1 cellular context compared by ENCODE assay signal in the genomic region with DNA sequence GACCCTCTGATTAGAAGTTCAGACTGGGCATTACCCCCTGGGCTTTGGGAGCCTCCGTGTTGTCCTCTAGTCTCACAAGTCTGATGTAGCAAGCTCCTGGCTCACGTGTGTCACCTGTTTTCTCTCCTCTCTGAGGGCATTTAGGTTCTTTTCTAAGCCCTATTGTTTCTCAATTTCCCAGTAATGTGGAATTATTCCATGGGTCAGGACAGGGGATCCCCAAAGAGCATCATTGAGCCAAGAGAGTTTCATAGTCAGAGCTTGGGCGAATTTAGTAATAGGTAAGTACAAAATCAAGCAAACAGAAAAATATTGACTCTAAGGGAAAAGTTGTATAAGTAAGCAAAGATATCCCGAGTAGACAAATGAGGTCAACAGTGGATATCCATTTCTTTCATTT.
TF ChIP-seq lines count a peak whose summit lies in the region.

No MANE protein-coding gene starts in this region.

TF ChIP-seq in WTC11, 78 proteins besides CTCF, POLR2A, EP300 and RAD21 (continued from another document):
- TF ChIP-seq GRHL2 (CRISPR knock-in tag; IDR thresholded peaks at IDR 0.05; ENCODE audit: insufficient replicate concordance, severe bottlenecking) (no peak), NFE2L1 (CRISPR knock-in tag; IDR thresholded peaks at IDR 0.05) (no peak), ZNF232 (CRISPR knock-in tag; IDR thresholded peaks at IDR 0.05) (no peak), IRF2 (CRISPR knock-in tag; IDR thresholded peaks at IDR 0.05; ENCODE audit: borderline replicate concordance, low read depth) (no peak), ZNF396 (CRISPR knock-in tag; IDR thresholded peaks at IDR 0.05; ENCODE audit: borderline replicate concordance) (no peak), TCF7 (CRISPR knock-in tag; IDR thresholded peaks at IDR 0.05; ENCODE audit: low read depth) (no peak), JAZF1 (CRISPR knock-in tag; IDR thresholded peaks at IDR 0.05) (no peak), RORB (CRISPR knock-in tag; IDR thresholded peaks at IDR 0.05) (no peak), EMX1 (CRISPR knock-in tag; IDR thresholded peaks at IDR 0.05) (no peak), CREM (CRISPR knock-in tag; IDR thresholded peaks at IDR 0.05) (no peak)
- TF ChIP-seq, protein P1, sequence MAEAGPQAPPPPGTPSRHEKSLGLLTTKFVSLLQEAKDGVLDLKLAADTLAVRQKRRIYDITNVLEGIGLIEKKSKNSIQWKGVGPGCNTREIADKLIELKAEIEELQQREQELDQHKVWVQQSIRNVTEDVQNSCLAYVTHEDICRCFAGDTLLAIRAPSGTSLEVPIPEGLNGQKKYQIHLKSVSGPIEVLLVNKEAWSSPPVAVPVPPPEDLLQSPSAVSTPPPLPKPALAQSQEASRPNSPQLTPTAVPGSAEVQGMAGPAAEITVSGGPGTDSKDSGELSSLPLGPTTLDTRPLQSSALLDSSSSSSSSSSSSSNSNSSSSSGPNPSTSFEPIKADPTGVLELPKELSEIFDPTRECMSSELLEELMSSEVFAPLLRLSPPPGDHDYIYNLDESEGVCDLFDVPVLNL (CRISPR knock-in tag; IDR thresholded peaks at IDR 0.05; ENCODE audit: borderline replicate concordance, low read depth), result no peak
- TF ChIP-seq, protein P2, sequence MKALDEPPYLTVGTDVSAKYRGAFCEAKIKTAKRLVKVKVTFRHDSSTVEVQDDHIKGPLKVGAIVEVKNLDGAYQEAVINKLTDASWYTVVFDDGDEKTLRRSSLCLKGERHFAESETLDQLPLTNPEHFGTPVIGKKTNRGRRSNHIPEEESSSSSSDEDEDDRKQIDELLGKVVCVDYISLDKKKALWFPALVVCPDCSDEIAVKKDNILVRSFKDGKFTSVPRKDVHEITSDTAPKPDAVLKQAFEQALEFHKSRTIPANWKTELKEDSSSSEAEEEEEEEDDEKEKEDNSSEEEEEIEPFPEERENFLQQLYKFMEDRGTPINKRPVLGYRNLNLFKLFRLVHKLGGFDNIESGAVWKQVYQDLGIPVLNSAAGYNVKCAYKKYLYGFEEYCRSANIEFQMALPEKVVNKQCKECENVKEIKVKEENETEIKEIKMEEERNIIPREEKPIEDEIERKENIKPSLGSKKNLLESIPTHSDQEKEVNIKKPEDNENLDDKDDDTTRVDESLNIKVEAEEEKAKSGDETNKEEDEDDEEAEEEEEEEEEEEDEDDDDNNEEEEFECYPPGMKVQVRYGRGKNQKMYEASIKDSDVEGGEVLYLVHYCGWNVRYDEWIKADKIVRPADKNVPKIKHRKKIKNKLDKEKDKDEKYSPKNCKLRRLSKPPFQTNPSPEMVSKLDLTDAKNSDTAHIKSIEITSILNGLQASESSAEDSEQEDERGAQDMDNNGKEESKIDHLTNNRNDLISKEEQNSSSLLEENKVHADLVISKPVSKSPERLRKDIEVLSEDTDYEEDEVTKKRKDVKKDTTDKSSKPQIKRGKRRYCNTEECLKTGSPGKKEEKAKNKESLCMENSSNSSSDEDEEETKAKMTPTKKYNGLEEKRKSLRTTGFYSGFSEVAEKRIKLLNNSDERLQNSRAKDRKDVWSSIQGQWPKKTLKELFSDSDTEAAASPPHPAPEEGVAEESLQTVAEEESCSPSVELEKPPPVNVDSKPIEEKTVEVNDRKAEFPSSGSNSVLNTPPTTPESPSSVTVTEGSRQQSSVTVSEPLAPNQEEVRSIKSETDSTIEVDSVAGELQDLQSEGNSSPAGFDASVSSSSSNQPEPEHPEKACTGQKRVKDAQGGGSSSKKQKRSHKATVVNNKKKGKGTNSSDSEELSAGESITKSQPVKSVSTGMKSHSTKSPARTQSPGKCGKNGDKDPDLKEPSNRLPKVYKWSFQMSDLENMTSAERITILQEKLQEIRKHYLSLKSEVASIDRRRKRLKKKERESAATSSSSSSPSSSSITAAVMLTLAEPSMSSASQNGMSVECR (CRISPR knock-in tag; IDR thresholded peaks at IDR 0.05; ENCODE audit: borderline replicate concordance), result no peak
- TF ChIP-seq, protein P3, sequence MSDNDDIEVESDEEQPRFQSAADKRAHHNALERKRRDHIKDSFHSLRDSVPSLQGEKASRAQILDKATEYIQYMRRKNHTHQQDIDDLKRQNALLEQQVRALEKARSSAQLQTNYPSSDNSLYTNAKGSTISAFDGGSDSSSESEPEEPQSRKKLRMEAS (CRISPR knock-in tag; IDR thresholded peaks at IDR 0.05), result no peak
